Comparison of ENCODE assay signal across 31 cellular contexts in the genomic region with DNA sequence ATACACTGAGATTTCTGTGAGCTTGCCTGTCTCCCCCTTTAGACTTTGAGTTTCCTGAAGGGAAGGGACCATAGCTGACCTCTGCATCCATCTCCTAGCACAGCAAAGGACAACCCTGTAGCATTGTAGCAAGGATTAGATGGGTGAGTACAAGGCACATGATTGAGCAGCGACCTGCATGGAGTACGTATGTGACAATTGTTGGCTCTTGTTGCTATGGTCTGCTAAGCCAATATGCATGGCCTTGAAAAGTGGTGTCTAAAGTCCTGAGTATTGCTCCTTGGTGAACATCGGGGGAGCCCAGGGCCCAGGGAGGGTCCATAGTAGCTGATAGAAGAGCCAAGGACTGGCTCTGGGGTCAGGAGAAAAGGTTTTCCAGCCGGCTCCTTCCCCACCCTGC.
"Had no signal": no experiment of that assay in that cellular context is flagged by ENCODE, and none has a peak within 500 bp of the region (broad histone marks: within the 10 kb centered on the region; RNA-seq: fewer than 3 reads in every experiment).

No MANE protein-coding gene starts in this region.

- H3K4me1 ChIP-seq: parathyroid adenoma, psoas muscle, right lobe of liver, sigmoid colon, stomach, thyroid gland, tibial nerve, upper lobe of right lung, uterus had no signal

- DNase-seq: naive B cell; naive thymus-derived CD8-positive, alpha-beta T cell; nephron progenitor cell; nucleus accumbens; ovary; posterior cingulate gyrus; psoas muscle; right cardiac atrium; right lobe of liver; sigmoid colon; small intestine; stimulated activated CD4-positive, alpha-beta T cell treated with anti-CD3 and anti-CD28 coated beads, Interleukin-15, amount 100 ng/mL, for 24 hours; stimulated activated CD4-positive, alpha-beta T cell treated with anti-CD3 and anti-CD28 coated beads, Interleukin-2, amount 100 ng/mL, for 24 hours; stimulated activated CD4-positive, alpha-beta T cell treated with anti-CD3 and anti-CD28 coated beads, Interleukin-2, amount 100 ng/mL, for 48 hours; stimulated activated CD4-positive, alpha-beta T cell treated with anti-CD3 and anti-CD28 coated beads, Interleukin-4, amount 100 ng/mL, for 24 hours; stimulated activated naive B cell treated with anti-CD40 and anti-IgM and Interleukin-4, amounts not matched to agents 10 μg/mL and 1 μg/mL and 100 μg/mL, for 72 hours; stimulated activated naive CD4-positive, alpha-beta T cell treated with Interleukin-2 at 50 U/mL for 16 hours; stomach; thyroid gland; upper lobe of right lung; uterus had no signal

- H3K27me3 Mint-ChIP-seq: naive B cell; natural killer cell treated with Interleukin-12 subunit alpha and Interleukin-12 subunit beta and Interleukin-15 and Interleukin-18, amount 100 ng/mL, for 72 hours had no signal

- H3K36me3 Mint-ChIP-seq: naive B cell; naive thymus-derived CD8-positive, alpha-beta T cell; natural killer cell treated with Interleukin-12 subunit alpha and Interleukin-12 subunit beta and Interleukin-15 and Interleukin-18, amount 100 ng/mL, for 72 hours; stimulated activated effector memory CD8-positive, alpha-beta T cell treated with anti-CD3 and anti-CD28 coated beads, Interleukin-12 subunit alpha, Interleukin-12 subunit beta, amount 100 ng/mL, for 72 hours; stimulated activated naive B cell treated with anti-CD40 and anti-IgM and Interleukin-4, amounts not matched to agents 10 μg/mL and 1 μg/mL and 100 μg/mL, for 72 hours; type B pancreatic cell had no signal

- H3K4me1 Mint-ChIP-seq: naive B cell; naive thymus-derived CD8-positive, alpha-beta T cell; nephron progenitor cell; neural crest cell; stimulated activated effector memory CD8-positive, alpha-beta T cell treated with anti-CD3 and anti-CD28 coated beads, Interleukin-12 subunit alpha, Interleukin-12 subunit beta, amount 100 ng/mL, for 72 hours; stimulated activated naive B cell treated with anti-CD40 and anti-IgM and Interleukin-4, amounts not matched to agents 10 μg/mL and 1 μg/mL and 100 μg/mL, for 72 hours had no signal

- H3K9me3 ChIP-seq: neutrophil, ovary, psoas muscle, right lobe of liver, sigmoid colon, thoracic aorta, thyroid gland, upper lobe of right lung, uterus had no signal

- H3K4me3 Mint-ChIP-seq: naive B cell; naive thymus-derived CD8-positive, alpha-beta T cell; natural killer cell treated with Interleukin-12 subunit alpha and Interleukin-12 subunit beta and Interleukin-15 and Interleukin-18, amount 100 ng/mL, for 72 hours; nephron progenitor cell; neural crest cell; stimulated activated effector memory CD8-positive, alpha-beta T cell treated with anti-CD3 and anti-CD28 coated beads, Interleukin-12 subunit alpha, Interleukin-12 subunit beta, amount 100 ng/mL, for 72 hours; stimulated activated naive B cell treated with anti-CD40 and anti-IgM and Interleukin-4, amounts not matched to agents 10 μg/mL and 1 μg/mL and 100 μg/mL, for 72 hours; stimulated activated naive CD8-positive, alpha-beta T cell treated with anti-CD3 and anti-CD28 coated beads, Interleukin-15, Interleukin-2, amounts not matched to agents 100 ng/mL and 50 ng/mL, for 24 hours; type B pancreatic cell had no signal

- H3K4me3 ChIP-seq: ovary, psoas muscle, right lobe of liver, sigmoid colon, stomach, thoracic aorta, thyroid gland, tibial nerve, upper lobe of right lung, uterus had no signal

- H3K27ac Mint-ChIP-seq: natural killer cell treated with Interleukin-12 subunit alpha and Interleukin-12 subunit beta and Interleukin-15 and Interleukin-18, amount 100 ng/mL, for 72 hours; nephron progenitor cell; progenitor cell of endocrine pancreas; stimulated activated effector memory CD8-positive, alpha-beta T cell treated with anti-CD3 and anti-CD28 coated beads, Interleukin-12 subunit alpha, Interleukin-12 subunit beta, amount 100 ng/mL, for 72 hours; stimulated activated naive B cell treated with anti-CD40 and anti-IgM and Interleukin-4, amounts not matched to agents 10 μg/mL and 1 μg/mL and 100 μg/mL, for 72 hours; stimulated activated naive CD8-positive, alpha-beta T cell treated with anti-CD3 and anti-CD28 coated beads, Interleukin-15, Interleukin-2, amounts not matched to agents 100 ng/mL and 50 ng/mL, for 24 hours; type B pancreatic cell had no signal

- H3K27me3 ChIP-seq: neutrophil, ovary, right lobe of liver, sigmoid colon, stomach, thyroid gland, tibial nerve, upper lobe of right lung, uterus had no signal

- H3K27ac ChIP-seq: neutrophil, ovary, parathyroid adenoma, psoas muscle, right lobe of liver, sigmoid colon, stomach, thoracic aorta, thyroid gland, tibial nerve, upper lobe of right lung, uterus had no signal

- H3K9me3 Mint-ChIP-seq: neural crest cell; stimulated activated naive CD8-positive, alpha-beta T cell treated with anti-CD3 and anti-CD28 coated beads, Interleukin-15, Interleukin-2, amounts not matched to agents 100 ng/mL and 50 ng/mL, for 24 hours had no signal

- H3K36me3 ChIP-seq: neutrophil, ovary, right lobe of liver, sigmoid colon, stomach, thoracic aorta, thyroid gland, tibial nerve, upper lobe of right lung, uterus had no signal
